17 cellular contexts compared by ENCODE assay signal in the genomic region with DNA sequence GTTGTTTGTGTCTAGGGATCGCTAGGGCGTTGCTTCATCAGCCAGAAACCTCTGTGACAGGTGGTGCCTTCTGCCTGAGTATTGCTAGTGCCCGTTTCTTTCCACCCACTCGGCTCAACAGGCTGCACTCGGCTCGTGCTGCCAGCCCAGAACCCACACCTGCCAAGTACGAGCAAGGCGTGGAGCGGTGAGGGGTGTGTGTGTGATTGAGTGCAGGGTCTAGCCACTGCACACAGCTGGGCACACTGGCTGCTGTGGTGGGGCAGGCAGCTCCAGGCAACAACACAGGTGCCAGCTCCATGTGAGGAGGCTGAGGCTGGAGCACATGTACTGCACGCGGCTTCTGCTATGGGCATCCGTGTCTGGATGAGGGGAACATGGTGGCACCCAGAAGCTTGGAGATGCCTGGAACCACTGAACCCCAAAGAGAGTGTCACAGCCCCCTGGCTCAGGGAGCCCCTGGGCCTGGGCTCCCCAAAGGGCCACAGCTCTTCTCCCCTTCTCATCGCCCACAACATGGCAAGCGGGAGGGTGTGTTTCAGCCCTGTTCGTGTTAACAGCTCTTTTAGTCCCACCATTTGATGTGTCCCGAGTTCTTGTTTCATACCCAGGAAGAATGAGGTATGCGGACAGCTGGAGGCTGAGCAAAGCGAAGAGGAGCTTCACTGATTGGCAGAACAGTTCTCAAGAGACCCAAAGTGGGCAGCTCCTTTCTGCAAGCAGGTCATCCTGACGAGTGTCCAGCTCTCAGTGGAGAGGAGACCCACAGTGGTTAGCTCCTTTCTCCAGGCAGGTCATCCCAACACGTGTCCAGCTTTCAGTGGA.
DNase-seq lines count a peak whose midpoint lies in the region; ATAC-seq and TF ChIP-seq lines count a peak whose summit lies in the region.
"Had no signal": no experiment of that assay in that cellular context is flagged by ENCODE, and none has a peak within 500 bp of the region (broad histone marks: within the 10 kb centered on the region; RNA-seq: fewer than 3 reads in every experiment).

No MANE protein-coding gene starts in this region.

- H3K36me3 ChIP-seq in heart right ventricle = peaks cover 0 to 6% (median 0%) of the 10 kb centered on the region in 9 donors
- no peaks in the 10 kb centered on the region for H3K36me3 ChIP-seq in aorta (ENCODE audit: control insufficient read depth in 1 of 2, insufficient read depth in 2 of 2, low read length in 1 of 2)
- H3K36me3 ChIP-seq in sigmoid colon = no peaks in the 10 kb centered on the region
- H3K36me3 ChIP-seq: ovary, WERI-Rb-1 had no signal

- H3K4me3 Mint-ChIP-seq in activated naive CD8-positive, alpha-beta T cell treated with anti-CD3 and anti-CD28 coated beads, Interleukin-2, amount 50 U/mL, for 24 hours = no peak overlapping the region
- no peak overlapping the region for H3K4me3 Mint-ChIP-seq in activated naive CD8-positive, alpha-beta T cell treated with anti-CD3 and anti-CD28 coated beads for 36 hours

- no peak for TF ChIP-seq EP300 in sigmoid colon (IDR thresholded peaks at IDR 0.05)

- peak; percentile 24 for ATAC-seq in activated naive CD8-positive, alpha-beta T cell treated with anti-CD3 and anti-CD28 coated beads, Interleukin-2, amount 50 U/mL, for 24 hours
- peak; percentile 58 to 87 (median 72) for ATAC-seq in heart right ventricle
- ATAC-seq in aorta (ENCODE audit: low FRiP score) = peak; percentile 44
- no peak for ATAC-seq in HG02588 (IDR thresholded peaks at IDR 0.05; ENCODE audit: unreplicated experiment)

- intact Hi-C loops in heart right ventricle (cut with DNase I) = loop anchor here in 9 of 10 donors (2.0 to 10.0 kb wide), 5 partner anchors 76 to 816 kb away; a partner anchor contains a TSS
- intact Hi-C loops in aorta (cut with DNase I) = loop anchor here (5.0 kb wide), 4 partner anchors 66 to 221 kb away; no protein-coding TSS in a partner anchor
- intact Hi-C loops in sigmoid colon (cut with DNase I) = loop anchor here (5.0 kb wide), 1 partner anchor 221 kb away; no protein-coding TSS in a partner anchor

- no peaks in the 10 kb centered on the region for H3K36me3 Mint-ChIP-seq in activated naive CD8-positive, alpha-beta T cell treated with anti-CD3 and anti-CD28 coated beads, Interleukin-2, amount 50 U/mL, for 24 hours (ENCODE audit: low read depth)
- no peaks in the 10 kb centered on the region for H3K36me3 Mint-ChIP-seq in activated naive CD8-positive, alpha-beta T cell treated with anti-CD3 and anti-CD28 coated beads for 36 hours

- H3K27me3 ChIP-seq in heart right ventricle (no peaks in the 10 kb centered on the region), aorta (ENCODE audit: control insufficient read depth in 1 of 2, insufficient read depth in 2 of 2, low read length in 1 of 2) (no peaks in the 10 kb centered on the region), sigmoid colon (no peaks in the 10 kb centered on the region)
- H3K27me3 ChIP-seq: ovary had no signal

- H3K27ac ChIP-seq in heart right ventricle (peak overlapping the region in 2 of 10 donors; percentile 24 to 32), aorta (ENCODE audit: low read depth in 1 of 2, low read length in 2 of 2) (no peak overlapping the region), sigmoid colon (no peak overlapping the region)
- H3K27ac ChIP-seq: KMS-11, ovary, WERI-Rb-1 had no signal

- TF ChIP-seq CTCF in heart right ventricle (IDR thresholded peaks at IDR 0.05) (no peak), sigmoid colon (IDR thresholded peaks at IDR 0.05) (no peak)

- no peaks in the 10 kb centered on the region for H3K27me3 Mint-ChIP-seq in activated naive CD8-positive, alpha-beta T cell treated with anti-CD3 and anti-CD28 coated beads, Interleukin-2, amount 50 U/mL, for 24 hours
- H3K27me3 Mint-ChIP-seq in activated naive CD8-positive, alpha-beta T cell treated with anti-CD3 and anti-CD28 coated beads for 36 hours = no peaks in the 10 kb centered on the region

- H3K4me3 ChIP-seq in heart right ventricle (no peak overlapping the region), aorta (ENCODE audit: low read length in 2 of 2) (peak overlapping the region in 1 of 2 donors; percentile 0), sigmoid colon (no peak overlapping the region)
- H3K4me3 ChIP-seq: ovary had no signal

- no peak for DNase-seq in activated naive CD8-positive, alpha-beta T cell treated with anti-CD3 and anti-CD28 coated beads, Interleukin-2, amount 50 U/mL, for 24 hours
- DNase-seq in activated naive CD8-positive, alpha-beta T cell treated with anti-CD3 and anti-CD28 coated beads for 36 hours = no peak
- peak; percentile 87 for DNase-seq in NAMALWA (ENCODE audit: low spot score)
- DNase-seq in heart right ventricle = peak; percentile 21 to 36
- DNase-seq in aorta = peak in 1 of 2 donors; percentile 50
- DNase-seq in sigmoid colon = no peak
- DNase-seq in stimulated activated CD4-positive, alpha-beta T cell treated with anti-CD3 and anti-CD28 coated beads, Interleukin-4, amount 100 ng/mL, for 4 hours = no peak
- DNase-seq: 8988T; activated effector memory CD4-positive, alpha-beta T cell treated with Interleukin-2 at 50 U/mL for 16 hours; kidney glomerular epithelial cell; NCI-H1417; OCI-M1; ovary; stimulated activated CD4-positive, alpha-beta T cell treated with anti-CD3 and anti-CD28 coated beads, Interleukin-12 subunit alpha, Interleukin-12 subunit beta, amount 100 ng/mL, for 4 hours; WERI-Rb-1 had no signal

- no peak overlapping the region for H3K27ac Mint-ChIP-seq in activated naive CD8-positive, alpha-beta T cell treated with anti-CD3 and anti-CD28 coated beads, Interleukin-2, amount 50 U/mL, for 24 hours
- H3K27ac Mint-ChIP-seq in activated naive CD8-positive, alpha-beta T cell treated with anti-CD3 and anti-CD28 coated beads for 36 hours = no peak overlapping the region

- H3K9me3 Mint-ChIP-seq in activated naive CD8-positive, alpha-beta T cell treated with anti-CD3 and anti-CD28 coated beads, Interleukin-2, amount 50 U/mL, for 24 hours = no peaks in the 10 kb centered on the region
- H3K9me3 Mint-ChIP-seq in activated naive CD8-positive, alpha-beta T cell treated with anti-CD3 and anti-CD28 coated beads for 36 hours = no peaks in the 10 kb centered on the region

- WGBS in heart right ventricle, 2 donors = 75 to 78% methylated on average over 20 of the region's 20 CpGs
- 54 to 59% methylated on average over 20 of the region's 20 CpGs for WGBS in aorta, 2 donors
- WGBS in sigmoid colon, 2 donors = 87 to 92% methylated on average over 20 of the region's 20 CpGs

- H3K9me3 ChIP-seq in heart right ventricle (no peaks in the 10 kb centered on the region), aorta (ENCODE audit: control insufficient read depth, low read length) (no peaks in the 10 kb centered on the region), sigmoid colon (no peaks in the 10 kb centered on the region)
- H3K9me3 ChIP-seq: ovary had no signal

- peaks cover 0 to 28% (median 16%) of the 10 kb centered on the region in 9 donors for H3K4me1 ChIP-seq in heart right ventricle
- peaks cover 0 to 2% of the 10 kb centered on the region in 2 donors for H3K4me1 ChIP-seq in aorta (ENCODE audit: control insufficient read depth in 1 of 2, insufficient read depth in 2 of 2, low read length in 2 of 2)
- no peaks in the 10 kb centered on the region for H3K4me1 ChIP-seq in sigmoid colon

- H3K4me1 Mint-ChIP-seq in activated naive CD8-positive, alpha-beta T cell treated with anti-CD3 and anti-CD28 coated beads, Interleukin-2, amount 50 U/mL, for 24 hours = peaks cover 13% of the 10 kb centered on the region
- no peaks in the 10 kb centered on the region for H3K4me1 Mint-ChIP-seq in activated naive CD8-positive, alpha-beta T cell treated with anti-CD3 and anti-CD28 coated beads for 36 hours

- TF ChIP-seq POLR2A in sigmoid colon (IDR thresholded peaks at IDR 0.05) = no peak

Comparison
In these comparisons a context has a peak if more than half of its experiments do, and no peak if none do; other contexts are left out.
1. DNase-seq: peak in NAMALWA (single experiment) and heart right ventricle (2 of 2); none in activated naive CD8-positive, alpha-beta T cell treated with anti-CD3 and anti-CD28 coated beads, Interleukin-2, amount 50 U/mL, for 24 hours (single experiment), activated naive CD8-positive, alpha-beta T cell treated with anti-CD3 and anti-CD28 coated beads for 36 hours (single experiment), sigmoid colon (single experiment) and stimulated activated CD4-positive, alpha-beta T cell treated with anti-CD3 and anti-CD28 coated beads, Interleukin-4, amount 100 ng/mL, for 4 hours (0 of 2).